Comparison of ENCODE assay signal across 19 cellular contexts in the genomic region with DNA sequence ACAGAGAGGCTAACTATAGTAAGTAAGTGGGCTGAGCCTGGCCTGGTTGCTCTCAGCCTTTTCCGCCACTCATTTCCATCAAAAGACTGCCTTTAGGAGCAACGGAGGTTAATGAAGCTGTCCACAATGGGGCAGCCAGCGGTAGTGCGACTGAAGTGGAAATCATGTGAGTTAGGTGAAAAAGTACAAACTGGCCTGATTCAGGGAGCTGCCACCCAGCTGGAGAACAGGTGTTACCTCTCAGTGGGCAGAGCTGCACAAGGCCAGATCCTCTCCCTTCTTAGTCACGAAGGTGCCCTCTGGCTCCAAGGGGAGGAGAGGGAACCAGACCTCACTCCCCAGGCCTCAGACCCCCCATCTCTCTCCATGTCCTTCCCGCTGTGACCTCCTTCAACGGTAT. TPM values are rescaled to one million over a fixed set of nuclear protein-coding genes. Genes with fewer than 3 reads are reported as not detected.
DNase-seq lines count a peak whose midpoint lies in the region; ATAC-seq, FAIRE-seq and TF ChIP-seq lines count a peak whose summit lies in the region.
"Had no signal": no experiment of that assay in that cellular context is flagged by ENCODE, and none has a peak within 500 bp of the region (broad histone marks: within the 10 kb centered on the region; RNA-seq: fewer than 3 reads in every experiment).

No MANE protein-coding gene starts in this region.

- WGBS in psoas muscle, 3 donors: 52 to 76% (median 69%) methylated on average over 7 of the region's 7 CpGs
- 77% methylated on average over 7 of the region's 7 CpGs for WGBS in urinary bladder

- H3K27ac ChIP-seq in breast epithelium (peak overlapping the region; percentile 72 to 83), kidney (ENCODE audit: low read depth in 2 of 2, low read length in 2 of 2) (peak overlapping the region; percentile 62 to 71), psoas muscle (no peak overlapping the region), urinary bladder (ENCODE audit: low read depth) (peak overlapping the region; percentile 12)
- H3K27ac ChIP-seq: C4-2B, SK-N-MC had no signal

- H3K27me3 ChIP-seq in breast epithelium (no peaks in the 10 kb centered on the region), psoas muscle (ENCODE audit: insufficient read depth in 3 of 3, low read length in 2 of 3) (no peaks in the 10 kb centered on the region)

- DNase-seq in breast epithelium (ENCODE audit: low spot score in 2 of 2) (no peak), MCF 10A (ENCODE audit: unreplicated experiment) (no peak), kidney (no peak), psoas muscle (no peak)
- no peak for DNase-seq in T-helper 2 cell treated with Interferon-gamma antibody and Interleukin-4, amounts not matched to agents 5 μg/mL and 100 μg/mL, for 36 hours (ENCODE audit: low spot score)
- no peak for DNase-seq in activated CD4-positive, CD25-positive, alpha-beta regulatory T cell (lab: John Stamatoyannopoulos, UW)
- DNase-seq: 8988T; activated CD4-positive, alpha-beta T cell treated with anti-CD3 and anti-CD28 coated beads, Interleukin-2, amount 50 U/mL, for 4 hours; activated naive CD8-positive, alpha-beta T cell treated with anti-CD3 and anti-CD28 coated beads, Interleukin-2, amount 10 ng/mL, durations not matched to agents 7 days and 5 days; activated T-cell treated with anti-CD3 and anti-CD28 coated beads, Interleukin-2, amount 50 U/mL, for 4 hours; NCI-H1694 treated with DMSO at 0.1 percent for 48 hours; NCI-H526 had no signal

- peaks cover 29% of the 10 kb centered on the region for H3K36me3 Mint-ChIP-seq in MCF 10A (ENCODE audit: insufficient read depth, unreplicated experiment)
- H3K36me3 Mint-ChIP-seq in T-helper 2 cell treated with Interferon-gamma antibody and Interleukin-4, amounts not matched to agents 5 μg/mL and 100 μg/mL, for 36 hours (ENCODE audit: low read depth): peaks cover 15% of the 10 kb centered on the region

- H3K9me3 Mint-ChIP-seq in MCF 10A (ENCODE audit: unreplicated experiment): no peaks in the 10 kb centered on the region
- H3K9me3 Mint-ChIP-seq in T-helper 2 cell treated with Interferon-gamma antibody and Interleukin-4, amounts not matched to agents 5 μg/mL and 100 μg/mL, for 36 hours: no peaks in the 10 kb centered on the region
- H3K9me3 Mint-ChIP-seq: activated naive CD8-positive, alpha-beta T cell treated with anti-CD3 and anti-CD28 coated beads, Interleukin-2, amount 10 ng/mL, durations not matched to agents 7 days and 5 days; activated T-cell treated with anti-CD3 and anti-CD28 coated beads, Interleukin-2, amount 50 U/mL, for 4 hours; central memory CD8-positive, alpha-beta T cell; mesothelial cell of epicardium had no signal

- no peak for TF ChIP-seq CTCF in breast epithelium (IDR thresholded peaks at IDR 0.05)
- no peak for TF ChIP-seq CTCF in MCF 10A (IDR thresholded peaks at IDR 0.05; ENCODE audit: unreplicated experiment)
- no peak for TF ChIP-seq CTCF in kidney (IDR thresholded peaks at IDR 0.05; ENCODE audit: borderline replicate concordance, extremely low read depth, insufficient read depth)
- no peak for TF ChIP-seq CTCF in psoas muscle (IDR thresholded peaks at IDR 0.05)

- CTCF ChIA-PET in MCF 10A (lab: Yijun Ruan, JAX): interaction anchor here (0.5 to 7.1 kb wide), 4 partner anchors 11 to 1920 kb away, joined by 3 to 148 read pairs (median 12); partner anchors contain the start of gene PMP22

- H3K9me3 ChIP-seq in breast epithelium: no peaks in the 10 kb centered on the region
- H3K9me3 ChIP-seq in kidney (ENCODE audit: control insufficient read depth in 1 of 2, low read length in 2 of 2): no peaks in the 10 kb centered on the region
- H3K9me3 ChIP-seq in psoas muscle: no peaks in the 10 kb centered on the region

- no peak for FAIRE-seq in kidney (lab: Jason Lieb, UNC)
- FAIRE-seq: H54 had no signal

- BruUV-seq in MCF 10A (replicated peaks; lab: Mats Ljungman, UMichigan): no TSS peak

- no peak overlapping the region for H3K27ac Mint-ChIP-seq in MCF 10A (ENCODE audit: low read depth, unreplicated experiment)
- H3K27ac Mint-ChIP-seq in T-helper 2 cell treated with Interferon-gamma antibody and Interleukin-4, amounts not matched to agents 5 μg/mL and 100 μg/mL, for 36 hours: no peak overlapping the region
- H3K27ac Mint-ChIP-seq: activated naive CD8-positive, alpha-beta T cell treated with anti-CD3 and anti-CD28 coated beads, Interleukin-2, amount 10 ng/mL, durations not matched to agents 7 days and 5 days had no signal

- ATAC-seq in psoas muscle (peak; percentile 44 to 63 (median 58)), GM18505 (IDR thresholded peaks at IDR 0.05; ENCODE audit: unreplicated experiment) (no peak)
- ATAC-seq: activated T-cell treated with anti-CD3 and anti-CD28 coated beads, Interleukin-2, amount 50 U/mL, for 4 hours had no signal

- H3K4me3 ChIP-seq in breast epithelium (no peak overlapping the region), kidney (ENCODE audit: low read length in 2 of 2) (no peak overlapping the region), psoas muscle (no peak overlapping the region), urinary bladder (ENCODE audit: low read depth, low read length) (no peak overlapping the region)
- H3K4me3 ChIP-seq: SK-N-MC had no signal

- POLR2A ChIA-PET in MCF 10A (lab: Yijun Ruan, JAX): no interaction called here

- TF ChIP-seq POLR2A in breast epithelium (IDR thresholded peaks at IDR 0.05) (no peak), GM18505 (IDR thresholded peaks at IDR 0.05; ENCODE audit: borderline replicate concordance, extremely low read depth, insufficient read depth, insufficient read length) (no peak)

- intact Hi-C loops in breast epithelium (cut with DNase I; ENCODE audit: low total_unique reads) (loop anchor here (5.0 to 10.0 kb wide), 2 partner anchors 239 to 653 kb away; no protein-coding TSS in a partner anchor), MCF 10A (cut with micrococcal nuclease) (no loop called here), kidney (cut with DNase I) (loop anchor here (5.0 kb wide), 1 partner anchor 244 kb away; no protein-coding TSS in a partner anchor), psoas muscle (cut with DNase I) (loop anchor here in 1 of 2 donors (2.0 to 5.0 kb wide), 2 partner anchors 89 to 239 kb away; no protein-coding TSS in a partner anchor)

- H3K4me1 Mint-ChIP-seq in MCF 10A (ENCODE audit: insufficient read depth, unreplicated experiment): peaks cover 7% of the 10 kb centered on the region
- peaks cover 4% of the 10 kb centered on the region for H3K4me1 Mint-ChIP-seq in T-helper 2 cell treated with Interferon-gamma antibody and Interleukin-4, amounts not matched to agents 5 μg/mL and 100 μg/mL, for 36 hours (ENCODE audit: low read depth)

- H3K4me1 ChIP-seq in breast epithelium (no peaks in the 10 kb centered on the region), kidney (ENCODE audit: control insufficient read depth in 1 of 2, insufficient read depth in 1 of 2, low read depth in 1 of 2, low read length in 2 of 2) (peaks cover 9 to 13% of the 10 kb centered on the region in 2 donors), psoas muscle (peaks cover 16% of the 10 kb centered on the region), urinary bladder (ENCODE audit: insufficient read depth) (no peaks in the 10 kb centered on the region)

- peak overlapping the region in 1 of 2 donors; percentile 51 for H3K9ac ChIP-seq in kidney (ENCODE audit: low read length in 2 of 2)

- no peaks in the 10 kb centered on the region for H3K27me3 Mint-ChIP-seq in MCF 10A (ENCODE audit: insufficient read depth, unreplicated experiment)
- H3K27me3 Mint-ChIP-seq in T-helper 2 cell treated with Interferon-gamma antibody and Interleukin-4, amounts not matched to agents 5 μg/mL and 100 μg/mL, for 36 hours (ENCODE audit: low read depth): no peaks in the 10 kb centered on the region
- H3K27me3 Mint-ChIP-seq: activated naive CD8-positive, alpha-beta T cell treated with anti-CD3 and anti-CD28 coated beads, Interleukin-2, amount 10 ng/mL, durations not matched to agents 7 days and 5 days; central memory CD8-positive, alpha-beta T cell had no signal

- no peak overlapping the region for H3K4me3 Mint-ChIP-seq in MCF 10A (ENCODE audit: unreplicated experiment)
- no peak overlapping the region for H3K4me3 Mint-ChIP-seq in T-helper 2 cell treated with Interferon-gamma antibody and Interleukin-4, amounts not matched to agents 5 μg/mL and 100 μg/mL, for 36 hours
- H3K4me3 Mint-ChIP-seq: activated naive CD8-positive, alpha-beta T cell treated with anti-CD3 and anti-CD28 coated beads, Interleukin-2, amount 10 ng/mL, durations not matched to agents 7 days and 5 days; activated T-cell treated with anti-CD3 and anti-CD28 coated beads, Interleukin-2, amount 50 U/mL, for 4 hours; central memory CD8-positive, alpha-beta T cell had no signal

- H3K36me3 ChIP-seq in breast epithelium: no peaks in the 10 kb centered on the region
- H3K36me3 ChIP-seq in kidney (ENCODE audit: control insufficient read depth in 1 of 2, insufficient read depth in 2 of 2, low read length in 2 of 2): no peaks in the 10 kb centered on the region
- no peaks in the 10 kb centered on the region for H3K36me3 ChIP-seq in psoas muscle (ENCODE audit: insufficient read depth in 1 of 2, low read depth in 1 of 2)
- H3K36me3 ChIP-seq in urinary bladder (ENCODE audit: insufficient read depth): no peaks in the 10 kb centered on the region

RNA-seq across cellular contexts. Expression of gene CDRT4, which starts 34.4 kb away (rescaled TPM):
- total RNA-seq in breast epithelium: 10 to 100 TPM in 1 of 3 donors, 1 to 10 TPM in 2; 3.8 to 17.4 (median 7.0) TPM
- 11.3 and 19.6 TPM in 2 replicates for total RNA-seq in MCF 10A (2022)
- total RNA-seq in kidney: 8.0 TPM
- 4.6 TPM for polyA plus RNA-seq in kidney (ENCODE audit: insufficient read depth, low read depth, low replicate concordance)
- total RNA-seq in psoas muscle: 1 to 10 TPM in 1 of 4 donors, under 1 TPM in 3; 0.62 to 2.0 (median 0.86) TPM
- polyA plus RNA-seq in psoas muscle: under 1 TPM in 2 of 3 donors, not detected in 1; 0.29 to 0.31 TPM
- total RNA-seq in urinary bladder: 14.4 TPM
- 1.9 TPM for polyA plus RNA-seq in urinary bladder
